Comparison of ENCODE assay signal across 8 cellular contexts in genomic region chr2:219175928-219176817, GRCh38. TPM values are rescaled to one million over a fixed set of nuclear protein-coding genes. Genes with fewer than 3 reads are reported as not detected.
DNase-seq lines count a peak whose midpoint lies in the region; ATAC-seq and TF ChIP-seq lines count a peak whose summit lies in the region.

No MANE protein-coding gene starts in this region.

- H3K27me3 ChIP-seq in KMS-11 (ENCODE audit: insufficient read depth, low read depth) (no peaks in the 10 kb centered on the region), mucosa of rectum (ENCODE audit: control insufficient read depth in 2 of 2, insufficient read depth in 2 of 2, low read length in 2 of 2) (no peaks in the 10 kb centered on the region), thymus (ENCODE audit: control insufficient read depth, insufficient read depth) (no peaks in the 10 kb centered on the region)

- peak overlapping the region; percentile 59; the same call in 1 of the 2 replicates for H3K9ac ChIP-seq in KMS-11
- peak overlapping the region; percentile 97 to 98 for H3K9ac ChIP-seq in mucosa of rectum (ENCODE audit: low read depth in 1 of 2, low read length in 2 of 2)

- no peaks in the 10 kb centered on the region for H4K20me1 ChIP-seq in KMS-11 (ENCODE audit: insufficient read depth)

- TF ChIP-seq CTCF in KMS-11 (conservative IDR thresholded peaks at IDR 0.05; ENCODE audit: low read depth, low read length) (no peak), epithelial cell of proximal tubule (conservative IDR thresholded peaks at IDR 0.05; ENCODE audit: low read depth, low read length) (peak; percentile 27)

- no peaks in the 10 kb centered on the region for H3K9me3 ChIP-seq in mucosa of rectum (ENCODE audit: control insufficient read depth in 2 of 2, low read length in 2 of 2)
- no peaks in the 10 kb centered on the region for H3K9me3 ChIP-seq in thymus (ENCODE audit: control insufficient read depth)

- no peaks in the 10 kb centered on the region for H3K36me3 ChIP-seq in KMS-11 (ENCODE audit: insufficient read depth)
- peaks cover 50 to 53% of the 10 kb centered on the region in 2 donors for H3K36me3 ChIP-seq in mucosa of rectum (ENCODE audit: control insufficient read depth in 2 of 2, insufficient read depth in 2 of 2, low read length in 2 of 2)
- H3K36me3 ChIP-seq in thymus (ENCODE audit: control insufficient read depth, insufficient read depth) = peaks cover 57% of the 10 kb centered on the region

- 3% methylated on average over 45 of the region's 45 CpGs for WGBS in thymus

- peaks cover 29% of the 10 kb centered on the region; the same call in 1 of the 2 replicates for H3K79me2 ChIP-seq in KMS-11 (ENCODE audit: insufficient read depth, low read depth)

- peak overlapping the region; percentile 97 for H3K4me2 ChIP-seq in KMS-11

- peak; percentile 41 for DNase-seq in activated CD4-positive, alpha-beta T cell treated with anti-CD3 and anti-CD28 coated beads for 48 hours
- no peak for DNase-seq in epithelial cell of proximal tubule (ENCODE audit: low read depth)
- DNase-seq in NCI-H2081 (lab: John Stamatoyannopoulos, UW) = no peak

- H2AFZ ChIP-seq in KMS-11 (ENCODE audit: low read depth) = peak overlapping the region; percentile 86

- H3K27ac ChIP-seq in KMS-11 (peak overlapping the region; percentile 81), mucosa of rectum (ENCODE audit: low read depth in 2 of 2, low read length in 2 of 2) (peak overlapping the region; percentile 99 to 100), thymus (ENCODE audit: low read depth) (peak overlapping the region; percentile 100)

- H3K4me1 ChIP-seq in KMS-11 (ENCODE audit: low read depth, poor library complexity, severe bottlenecking) (peaks cover 18% of the 10 kb centered on the region), mucosa of rectum (ENCODE audit: control insufficient read depth in 2 of 2, insufficient read depth in 2 of 2, low read length in 2 of 2) (peaks cover 26 to 31% of the 10 kb centered on the region in 2 donors), thymus (ENCODE audit: control insufficient read depth, insufficient read depth, low read length) (peaks cover 20% of the 10 kb centered on the region)

- ATAC-seq in GM21723 (IDR thresholded peaks at IDR 0.05; ENCODE audit: unreplicated experiment) = peak; percentile 31

- H3K4me3 ChIP-seq in GM08714 (ENCODE audit: low read length) (peak overlapping the region; percentile 68), KMS-11 (IDR thresholded peaks at IDR 0.05; ENCODE audit: insufficient read depth, low read depth, low read length) (peak overlapping the region; percentile 26), epithelial cell of proximal tubule (ENCODE audit: low read depth, low read length) (peak overlapping the region; percentile 92), mucosa of rectum (ENCODE audit: low read length in 2 of 2) (peak overlapping the region; percentile 95 to 98), thymus (ENCODE audit: low read length) (peak overlapping the region; percentile 88)

RNA-seq across cellular contexts. Expression of gene CNPPD1, which starts 0.6 kb away (rescaled TPM):
- total RNA-seq in epithelial cell of proximal tubule = 37.5 and 51.0 TPM in 2 replicates
- polyA plus RNA-seq in thymus = 46.9 TPM

RNA-seq across cellular contexts. Expression of gene RETREG2, which starts 1.9 kb away (rescaled TPM):
- total RNA-seq in epithelial cell of proximal tubule = 34.4 and 40.1 TPM in 2 replicates
- polyA plus RNA-seq in thymus = 56.0 TPM

RNA-seq across cellular contexts. Expression of gene SLC23A3, which starts 6.3 kb away (rescaled TPM):
- 0.06 TPM in 1 of 2 replicates, not detected in the other for total RNA-seq in epithelial cell of proximal tubule
- 2.6 TPM for polyA plus RNA-seq in thymus

RNA-seq across cellular contexts. Expression of gene NHEJ1, which starts 15.6 kb away (rescaled TPM):
- 13.1 and 17.1 TPM in 2 replicates for total RNA-seq in epithelial cell of proximal tubule
- polyA plus RNA-seq in thymus = 8.3 TPM

RNA-seq across cellular contexts. Expression of gene ZFAND2B, which starts 30.4 kb away (rescaled TPM):
- total RNA-seq in epithelial cell of proximal tubule = 29.7 and 31.6 TPM in 2 replicates
- polyA plus RNA-seq in thymus = 59.0 TPM

Comparison
In these comparisons a context has a peak if more than half of its experiments do, and no peak if none do; other contexts are left out.
1. H3K4me3 ChIP-seq: peak in every context shown above with its lines; median percentile 96 in mucosa of rectum; 92 in epithelial cell of proximal tubule; 88 in thymus; 68 in GM08714; 26 in KMS-11.